ENCODE assay signal across 11 cellular contexts in the genomic region with DNA sequence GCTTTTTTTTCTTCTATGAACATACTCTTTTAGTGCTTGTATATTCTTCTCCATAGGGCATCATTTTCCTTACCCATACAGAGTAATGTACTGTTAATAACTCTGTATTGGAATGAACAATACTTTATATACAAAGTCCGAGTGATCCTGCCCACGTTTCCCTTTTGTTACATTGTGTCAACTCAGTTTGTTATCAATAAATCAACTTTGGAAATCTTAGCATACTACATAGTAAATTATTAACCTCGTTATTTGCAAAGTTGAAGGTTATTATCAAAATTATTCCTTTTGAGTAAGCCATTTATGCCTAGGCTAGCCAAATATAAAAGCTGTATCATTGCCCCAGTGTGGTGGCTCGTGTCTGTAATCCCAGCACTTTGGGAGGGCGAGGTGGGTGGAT.
"Had no signal": no experiment of that assay in that cellular context is flagged by ENCODE, and none has a peak within 500 bp of the region (broad histone marks: within the 10 kb centered on the region; RNA-seq: fewer than 3 reads in every experiment).

No MANE protein-coding gene starts in this region.

- ATAC-seq: GM23338, HCT116 had no signal

- H3K27ac ChIP-seq: GM23248 had no signal

- H3K4me1 ChIP-seq: HAP-1 had no signal

- DNase-seq: GM23248, GOT3, H7, H9, HCEC 1CT, HFFc6 had no signal

- H3K4me3 ChIP-seq: GM23248, GM23338, HAP-1 had no signal

- H3K9me3 ChIP-seq: HAP-1 had no signal

- FAIRE-seq: H1, H54 had no signal

- H3K36me3 ChIP-seq: HAP-1 had no signal
